Comparison of ENCODE assay signal across 32 cellular contexts in genomic region chr5:60549841-60550240, GRCh38.
"Had no signal": no experiment of that assay in that cellular context is flagged by ENCODE, and none has a peak within 500 bp of the region (broad histone marks: within the 10 kb centered on the region; RNA-seq: fewer than 3 reads in every experiment).

No MANE protein-coding gene starts in this region.

- H3K27ac Mint-ChIP-seq: activated CD4-positive, alpha-beta memory T cell treated with anti-CD3 and anti-CD28 coated beads for 36 hours; activated CD4-positive, alpha-beta T cell treated with anti-CD3 and anti-CD28 coated beads for 36 hours; activated CD4-positive, alpha-beta T cell treated with anti-CD3 and anti-CD28 coated beads, Interleukin-2, amount 10 ng/mL, durations not matched to agents 24 days and 14 days; activated CD8-positive, alpha-beta memory T cell treated with anti-CD3 and anti-CD28 coated beads, Interleukin-2, amount 10 ng/mL, durations not matched to agents 7 days and 5 days; activated CD8-positive, alpha-beta T cell treated with anti-CD3 and anti-CD28 coated beads, Interleukin-2, amount 10 ng/mL, durations not matched to agents 7 days and 5 days; activated naive CD4-positive, alpha-beta T cell treated with anti-CD3 and anti-CD28 coated beads for 36 hours; activated naive CD4-positive, alpha-beta T cell treated with anti-CD3 and anti-CD28 coated beads, Interleukin-2, amount 50 U/mL, for 24 hours; activated naive CD8-positive, alpha-beta T cell treated with anti-CD3 and anti-CD28 coated beads, Interleukin-2, amount 50 U/mL, for 24 hours; activated T-helper 1 cell treated with anti-CD3 and anti-CD28 coated beads, Interleukin-12 subunit alpha, Interleukin-12 subunit beta, Interleukin-2, Interleukin-4 antibody, amounts not matched to agents 30 ng/mL and 10 ng/mL and 1 ng/mL, durations not matched to agents 14 hours and 24 hours and 36 hours; activated T-helper 2 cell treated with anti-CD3 and anti-CD28 coated beads, Interferon-gamma antibody, Interleukin-2, Interleukin-4, amounts not matched to agents 10 μg/mL and 5 μg/mL and 100 μg/mL, durations not matched to agents 14 hours and 24 hours and 36 hours; brain; dendritic cell treated with granulocyte-macrophage colony-stimulating factor and Interleukin-4, amounts not matched to agents 40 ng/mL and 50 ng/mL, for 4 days; endodermal cell had no signal

- DNase-seq: activated CD4-positive, alpha-beta memory T cell treated with anti-CD3 and anti-CD28 coated beads for 36 hours; activated CD4-positive, alpha-beta T cell treated with anti-CD3 and anti-CD28 coated beads for 36 hours; activated CD4-positive, alpha-beta T cell treated with anti-CD3 and anti-CD28 coated beads, Interleukin-2, amount 10 ng/mL, durations not matched to agents 24 days and 14 days; activated CD4-positive, CD25-positive, alpha-beta regulatory T cell; activated CD4-positive, CD25-positive, alpha-beta regulatory T cell treated with anti-CD3 and anti-CD28 coated beads, Interleukin-2, amount 50 U/mL, for 72 hours; activated CD8-positive, alpha-beta memory T cell treated with anti-CD3 and anti-CD28 coated beads, Interleukin-2, amount 10 ng/mL, durations not matched to agents 7 days and 5 days; activated CD8-positive, alpha-beta memory T cell treated with anti-CD3 and anti-CD28 coated beads, Interleukin-2, amount 50 U/mL, for 4 hours; activated CD8-positive, alpha-beta T cell treated with anti-CD3 and anti-CD28 coated beads, Interleukin-2, amount 10 ng/mL, durations not matched to agents 7 days and 5 days; activated effector memory CD4-positive, alpha-beta T cell treated with anti-CD3 and anti-CD28 coated beads, Interleukin-2, amount 50 U/mL, for 16 hours; activated naive CD4-positive, alpha-beta T cell treated with anti-CD3 and anti-CD28 coated beads for 36 hours; activated naive CD8-positive, alpha-beta T cell treated with anti-CD3 and anti-CD28 coated beads for 36 hours; activated naive CD8-positive, alpha-beta T cell treated with anti-CD3 and anti-CD28 coated beads, Interleukin-2, amount 50 U/mL, for 24 hours; activated T-cell treated with anti-CD3 and anti-CD28 coated beads, Interleukin-2, amount 50 U/mL, for 1 hour; activated T-cell treated with anti-CD3 and anti-CD28 coated beads, Interleukin-2, amount 50 U/mL, for 48 hours; central memory CD4-positive, alpha-beta T cell; cerebellar nuclear complex; dorsolateral prefrontal cortex; effector memory CD4-positive, alpha-beta T cell; endodermal cell; esophagus squamous epithelium; foreskin melanocyte; head of caudate nucleus; T-helper 2 cell had no signal

- H3K27me3 ChIP-seq: ascending aorta, breast epithelium, cardiac muscle cell, dorsolateral prefrontal cortex, esophagus squamous epithelium had no signal

- H3K4me1 ChIP-seq: breast epithelium had no signal

- ATAC-seq: activated CD4-positive, alpha-beta T cell treated with anti-CD3 and anti-CD28 coated beads for 36 hours; activated CD8-positive, alpha-beta memory T cell treated with anti-CD3 and anti-CD28 coated beads, Interleukin-2, amount 10 ng/mL, durations not matched to agents 7 days and 5 days; activated CD8-positive, alpha-beta T cell treated with anti-CD3 and anti-CD28 coated beads, Interleukin-2, amount 10 ng/mL, durations not matched to agents 7 days and 5 days; activated naive CD8-positive, alpha-beta T cell treated with anti-CD3 and anti-CD28 coated beads, Interleukin-2, amount 50 U/mL, for 24 hours had no signal

- H3K4me1 Mint-ChIP-seq: activated CD4-positive, alpha-beta T cell treated with anti-CD3 and anti-CD28 coated beads for 36 hours; activated CD4-positive, alpha-beta T cell treated with anti-CD3 and anti-CD28 coated beads, Interleukin-2, amount 10 ng/mL, durations not matched to agents 24 days and 14 days; activated CD8-positive, alpha-beta memory T cell treated with anti-CD3 and anti-CD28 coated beads, Interleukin-2, amount 10 ng/mL, durations not matched to agents 7 days and 5 days; activated naive CD4-positive, alpha-beta T cell treated with anti-CD3 and anti-CD28 coated beads, Interleukin-2, amount 50 U/mL, for 24 hours; activated naive CD8-positive, alpha-beta T cell treated with anti-CD3 and anti-CD28 coated beads for 36 hours; activated naive CD8-positive, alpha-beta T cell treated with anti-CD3 and anti-CD28 coated beads, Interleukin-2, amount 50 U/mL, for 24 hours; brain; endodermal cell had no signal

- H3K27ac ChIP-seq: ascending aorta, breast epithelium, cardiac muscle cell, coronary artery, dorsolateral prefrontal cortex, esophagus squamous epithelium had no signal

- H3K4me3 ChIP-seq: ascending aorta, breast epithelium, cardiac muscle cell, coronary artery, dorsolateral prefrontal cortex, esophagus squamous epithelium had no signal

- H3K36me3 ChIP-seq: ascending aorta, breast epithelium, cardiac muscle cell, esophagus squamous epithelium had no signal

- H3K27me3 Mint-ChIP-seq: activated CD8-positive, alpha-beta memory T cell treated with anti-CD3 and anti-CD28 coated beads, Interleukin-2, amount 10 ng/mL, durations not matched to agents 7 days and 5 days; activated naive CD4-positive, alpha-beta T cell treated with anti-CD3 and anti-CD28 coated beads, Interleukin-2, amount 50 U/mL, for 24 hours; activated naive CD8-positive, alpha-beta T cell treated with anti-CD3 and anti-CD28 coated beads for 36 hours; brain had no signal

- H3K36me3 Mint-ChIP-seq: activated CD4-positive, alpha-beta memory T cell treated with anti-CD3 and anti-CD28 coated beads for 36 hours; activated CD8-positive, alpha-beta memory T cell treated with anti-CD3 and anti-CD28 coated beads, Interleukin-2, amount 10 ng/mL, durations not matched to agents 7 days and 5 days; activated naive CD4-positive, alpha-beta T cell treated with anti-CD3 and anti-CD28 coated beads, Interleukin-2, amount 50 U/mL, for 24 hours; activated naive CD8-positive, alpha-beta T cell treated with anti-CD3 and anti-CD28 coated beads for 36 hours; brain had no signal

- H3K9me3 Mint-ChIP-seq: activated CD4-positive, alpha-beta memory T cell treated with anti-CD3 and anti-CD28 coated beads for 36 hours; activated CD4-positive, alpha-beta T cell treated with anti-CD3 and anti-CD28 coated beads, Interleukin-2, amount 10 ng/mL, durations not matched to agents 24 days and 14 days; activated naive CD4-positive, alpha-beta T cell treated with anti-CD3 and anti-CD28 coated beads for 36 hours; activated naive CD8-positive, alpha-beta T cell treated with anti-CD3 and anti-CD28 coated beads for 36 hours; activated naive CD8-positive, alpha-beta T cell treated with anti-CD3 and anti-CD28 coated beads, Interleukin-2, amount 50 U/mL, for 24 hours; activated T-helper 1 cell treated with anti-CD3 and anti-CD28 coated beads, Interleukin-12 subunit alpha, Interleukin-12 subunit beta, Interleukin-2, Interleukin-4 antibody, amounts not matched to agents 30 ng/mL and 10 ng/mL and 1 ng/mL, durations not matched to agents 14 hours and 24 hours and 36 hours; activated T-helper 2 cell treated with anti-CD3 and anti-CD28 coated beads, Interferon-gamma antibody, Interleukin-2, Interleukin-4, amounts not matched to agents 10 μg/mL and 5 μg/mL and 100 μg/mL, durations not matched to agents 14 hours and 24 hours and 36 hours; dendritic cell treated with granulocyte-macrophage colony-stimulating factor and Interleukin-4, amounts not matched to agents 40 ng/mL and 50 ng/mL, for 4 days had no signal

- H3K4me3 Mint-ChIP-seq: activated CD4-positive, alpha-beta memory T cell treated with anti-CD3 and anti-CD28 coated beads for 36 hours; activated CD4-positive, alpha-beta T cell treated with anti-CD3 and anti-CD28 coated beads for 36 hours; activated CD4-positive, alpha-beta T cell treated with anti-CD3 and anti-CD28 coated beads, Interleukin-2, amount 10 ng/mL, durations not matched to agents 24 days and 14 days; activated CD8-positive, alpha-beta memory T cell treated with anti-CD3 and anti-CD28 coated beads, Interleukin-2, amount 10 ng/mL, durations not matched to agents 7 days and 5 days; activated CD8-positive, alpha-beta T cell treated with anti-CD3 and anti-CD28 coated beads, Interleukin-2, amount 10 ng/mL, durations not matched to agents 7 days and 5 days; activated naive CD4-positive, alpha-beta T cell treated with anti-CD3 and anti-CD28 coated beads for 36 hours; activated naive CD4-positive, alpha-beta T cell treated with anti-CD3 and anti-CD28 coated beads, Interleukin-2, amount 50 U/mL, for 24 hours; activated naive CD8-positive, alpha-beta T cell treated with anti-CD3 and anti-CD28 coated beads for 36 hours; activated naive CD8-positive, alpha-beta T cell treated with anti-CD3 and anti-CD28 coated beads, Interleukin-2, amount 50 U/mL, for 24 hours; activated T-helper 1 cell treated with anti-CD3 and anti-CD28 coated beads, Interleukin-12 subunit alpha, Interleukin-12 subunit beta, Interleukin-2, Interleukin-4 antibody, amounts not matched to agents 30 ng/mL and 10 ng/mL and 1 ng/mL, durations not matched to agents 14 hours and 24 hours and 36 hours; brain; dendritic cell treated with granulocyte-macrophage colony-stimulating factor and Interleukin-4, amounts not matched to agents 40 ng/mL and 50 ng/mL, for 4 days; endodermal cell had no signal

- H3K9me3 ChIP-seq: ascending aorta, breast epithelium, esophagus squamous epithelium had no signal
